17 cellular contexts compared by ENCODE assay signal in the genomic region with DNA sequence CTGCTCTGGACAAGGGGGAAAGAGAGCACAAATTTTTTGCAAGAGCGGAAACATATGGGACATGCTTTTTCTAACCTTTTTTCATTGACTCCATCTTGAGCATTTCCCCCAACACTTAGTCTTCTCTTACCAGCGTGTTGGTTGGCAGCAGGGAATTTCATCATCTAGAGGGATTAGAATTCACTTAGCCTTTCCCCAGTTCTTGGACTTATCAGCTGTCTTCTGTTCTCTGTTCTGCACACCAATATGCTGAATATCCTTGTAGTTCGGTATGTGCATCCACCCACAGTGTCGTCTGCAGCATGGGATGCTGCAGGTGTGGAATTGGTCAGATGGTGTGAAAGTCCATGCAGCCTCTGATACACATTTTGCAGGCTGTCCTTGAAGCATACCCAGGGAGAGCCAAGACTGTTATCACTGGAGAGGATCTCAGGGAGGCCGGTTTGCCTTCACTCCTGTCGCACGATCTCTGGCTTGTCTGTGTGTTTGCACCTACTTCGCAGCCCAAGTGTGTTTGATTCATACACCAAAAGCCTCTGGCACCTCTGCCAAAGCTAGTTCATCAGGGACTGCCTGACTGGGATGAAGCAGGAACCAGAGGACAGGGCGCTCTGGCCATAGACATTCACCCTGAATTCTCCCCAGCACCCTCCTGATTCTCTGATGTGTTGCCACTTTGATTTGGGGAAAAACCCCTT.
DNase-seq lines count a peak whose midpoint lies in the region; ATAC-seq, FAIRE-seq and TF ChIP-seq lines count a peak whose summit lies in the region.
"Had no signal": no experiment of that assay in that cellular context is flagged by ENCODE, and none has a peak within 500 bp of the region (broad histone marks: within the 10 kb centered on the region; RNA-seq: fewer than 3 reads in every experiment).

No MANE protein-coding gene starts in this region.

- peaks cover 45% of the 10 kb centered on the region for H3K36me3 Mint-ChIP-seq in activated naive CD4-positive, alpha-beta T cell treated with anti-CD3 and anti-CD28 coated beads, Interleukin-2, amount 10 ng/mL, durations not matched to agents 7 days and 5 days
- peaks cover 0 to 35% (median 3%) of the 10 kb centered on the region in 5 donors for H3K36me3 Mint-ChIP-seq in naive thymus-derived CD4-positive, alpha-beta T cell
- peaks cover 3% of the 10 kb centered on the region for H3K36me3 Mint-ChIP-seq in type B pancreatic cell

- H3K36me3 ChIP-seq in naive thymus-derived CD4-positive, alpha-beta T cell (ENCODE audit: control insufficient read depth in 2 of 3, insufficient read depth in 3 of 3, low read length in 3 of 3): peaks cover 0 to 25% (median 0%) of the 10 kb centered on the region in 3 experiments
- no peaks in the 10 kb centered on the region for H3K36me3 ChIP-seq in uterus

- TF ChIP-seq CTCF in uterus (IDR thresholded peaks at IDR 0.05) (no peak), type B pancreatic cell (conservative IDR thresholded peaks at IDR 0.05) (no peak)

- no peak for FAIRE-seq in GM12891 (lab: Jason Lieb, UNC)

- H3K27ac ChIP-seq in naive thymus-derived CD4-positive, alpha-beta T cell (ENCODE audit: low read depth, low read length): no peak overlapping the region
- peak overlapping the region; percentile 76 to 81 for H3K27ac ChIP-seq in uterus
- H3K27ac ChIP-seq: right lobe of liver had no signal

- H3K4me1 Mint-ChIP-seq in activated naive CD4-positive, alpha-beta T cell treated with anti-CD3 and anti-CD28 coated beads, Interleukin-2, amount 10 ng/mL, durations not matched to agents 7 days and 5 days: peaks cover 84% of the 10 kb centered on the region
- H3K4me1 Mint-ChIP-seq in naive thymus-derived CD4-positive, alpha-beta T cell: peaks cover 0 to 70% (median 0%) of the 10 kb centered on the region in 7 donors
- H3K4me1 Mint-ChIP-seq in type B pancreatic cell (ENCODE audit: unreplicated experiment): peaks cover 44% of the 10 kb centered on the region

- H3K4me3 ChIP-seq in naive thymus-derived CD4-positive, alpha-beta T cell (ENCODE audit: low read length): no peak overlapping the region
- H3K4me3 ChIP-seq in uterus: no peak overlapping the region
- H3K4me3 ChIP-seq: right lobe of liver had no signal

- DNase-seq in activated naive CD4-positive, alpha-beta T cell treated with anti-CD3 and anti-CD28 coated beads, Interleukin-2, amount 10 ng/mL, durations not matched to agents 7 days and 5 days: no peak
- DNase-seq in activated naive CD4-positive, alpha-beta T cell treated with anti-CD3 and anti-CD28 coated beads, Interleukin-2, amount 50 U/mL, for 16 hours: no peak
- DNase-seq in cerebellum (ENCODE audit: low spot score) (peak; percentile 53), uterus (no peak), type B pancreatic cell (ENCODE audit: extremely low spot score, unreplicated experiment) (no peak), GM12891 (ENCODE audit: insufficient read length, low spot score) (no peak)
- no peak for DNase-seq in naive thymus-derived CD4-positive, alpha-beta T cell
- DNase-seq: activated gamma-delta T cell; Calu3; naive B cell; NCI-H1048; NCI-H2227 treated with DMSO at 0.1 percent for 48 hours; OCI-M1; right lobe of liver; stimulated activated naive CD8-positive, alpha-beta T cell treated with anti-CD3 and anti-CD28 coated beads, Interleukin-15, Interleukin-2, amounts not matched to agents 100 U/mL and 50 U/mL, for 24 hours; T-cell had no signal

- CTCF ChIA-PET in activated naive CD4-positive, alpha-beta T cell treated with anti-CD3 and anti-CD28 coated beads, Interleukin-2, amount 10 ng/mL, durations not matched to agents 7 days and 5 days (lab: Charles Lee): interaction anchor here (1.2 to 1.4 kb wide), 2 partner anchors 26 to 93 kb away, joined by 3 read pairs; partner anchors contain the start of gene SOCS1
- CTCF ChIA-PET in naive thymus-derived CD4-positive, alpha-beta T cell (lab: Charles Lee): no interaction called here

- H3K9me3 Mint-ChIP-seq in activated naive CD4-positive, alpha-beta T cell treated with anti-CD3 and anti-CD28 coated beads, Interleukin-2, amount 10 ng/mL, durations not matched to agents 7 days and 5 days: peaks cover 11% of the 10 kb centered on the region
- H3K9me3 Mint-ChIP-seq in naive thymus-derived CD4-positive, alpha-beta T cell: peaks cover 0 to 4% (median 0%) of the 10 kb centered on the region in 11 donors
- H3K9me3 Mint-ChIP-seq in type B pancreatic cell: no peaks in the 10 kb centered on the region
- H3K9me3 Mint-ChIP-seq: naive B cell, T-cell had no signal

- no peak overlapping the region for H3K4me3 Mint-ChIP-seq in activated naive CD4-positive, alpha-beta T cell treated with anti-CD3 and anti-CD28 coated beads, Interleukin-2, amount 10 ng/mL, durations not matched to agents 7 days and 5 days
- no peak overlapping the region for H3K4me3 Mint-ChIP-seq in naive thymus-derived CD4-positive, alpha-beta T cell
- H3K4me3 Mint-ChIP-seq in type B pancreatic cell: no peak overlapping the region
- H3K4me3 Mint-ChIP-seq: naive B cell, T-cell had no signal

- no peaks in the 10 kb centered on the region for H3K27me3 Mint-ChIP-seq in activated naive CD4-positive, alpha-beta T cell treated with anti-CD3 and anti-CD28 coated beads, Interleukin-2, amount 10 ng/mL, durations not matched to agents 7 days and 5 days
- no peaks in the 10 kb centered on the region for H3K27me3 Mint-ChIP-seq in naive thymus-derived CD4-positive, alpha-beta T cell
- H3K27me3 Mint-ChIP-seq in type B pancreatic cell: no peaks in the 10 kb centered on the region
- H3K27me3 Mint-ChIP-seq: naive B cell, T-cell had no signal

- TF ChIP-seq POLR2A in uterus (IDR thresholded peaks at IDR 0.05): no peak
- no peak for TF ChIP-seq POLR2A in GM12891 (IDR thresholded peaks at IDR 0.05; ENCODE audit: low read depth, low read length)

- intact Hi-C loops in naive thymus-derived CD4-positive, alpha-beta T cell (cut with micrococcal nuclease): no loop called here
- intact Hi-C loops in uterus (cut with DNase I; ENCODE audit: low total_unique reads): no loop called here

- no peak for ATAC-seq in naive thymus-derived CD4-positive, alpha-beta T cell
- no peak for ATAC-seq in HG02571 (IDR thresholded peaks at IDR 0.05; ENCODE audit: unreplicated experiment)
- ATAC-seq: right lobe of liver; stimulated activated naive CD8-positive, alpha-beta T cell treated with anti-CD3 and anti-CD28 coated beads, Interleukin-15, Interleukin-2, amounts not matched to agents 100 U/mL and 50 U/mL, for 24 hours; T-cell had no signal

- peak overlapping the region; percentile 33 for H3K27ac Mint-ChIP-seq in activated naive CD4-positive, alpha-beta T cell treated with anti-CD3 and anti-CD28 coated beads, Interleukin-2, amount 10 ng/mL, durations not matched to agents 7 days and 5 days
- H3K27ac Mint-ChIP-seq in naive thymus-derived CD4-positive, alpha-beta T cell: peak overlapping the region in 5 of 9 donors; percentile 5 to 62 (median 46)
- H3K27ac Mint-ChIP-seq in type B pancreatic cell: no peak overlapping the region
- H3K27ac Mint-ChIP-seq: T-cell had no signal

- POLR2A ChIA-PET in naive thymus-derived CD4-positive, alpha-beta T cell (lab: Charles Lee): no interaction called here

- no peaks in the 10 kb centered on the region for H3K4me1 ChIP-seq in naive thymus-derived CD4-positive, alpha-beta T cell (ENCODE audit: control insufficient read depth in 2 of 2, insufficient read depth in 2 of 2, low read length in 2 of 2)
- peaks cover 0 to 17% of the 10 kb centered on the region in 2 donors for H3K4me1 ChIP-seq in uterus
- H3K4me1 ChIP-seq: right lobe of liver had no signal

- no peaks in the 10 kb centered on the region for H3K9me3 ChIP-seq in naive thymus-derived CD4-positive, alpha-beta T cell (ENCODE audit: control insufficient read depth in 2 of 3, low read length in 3 of 3)
- H3K9me3 ChIP-seq in uterus: no peaks in the 10 kb centered on the region
- H3K9me3 ChIP-seq: right lobe of liver had no signal

- no peaks in the 10 kb centered on the region for H3K27me3 ChIP-seq in naive thymus-derived CD4-positive, alpha-beta T cell (ENCODE audit: control insufficient read depth in 2 of 2, insufficient read depth in 2 of 2, low read length in 2 of 2)
- no peaks in the 10 kb centered on the region for H3K27me3 ChIP-seq in uterus
- H3K27me3 ChIP-seq: right lobe of liver had no signal

TF ChIP-seq in GM12891, 5 proteins besides CTCF, POLR2A, EP300 and RAD21:
- TF ChIP-seq POLR2AphosphoS5 (IDR thresholded peaks at IDR 0.05; ENCODE audit: low read depth, low read length) (no peak), POU2F2 (IDR thresholded peaks at IDR 0.05; ENCODE audit: low read depth, low read length) (no peak), SPI1 (IDR thresholded peaks at IDR 0.05; ENCODE audit: low read depth, low read length) (no peak), TAF1 (IDR thresholded peaks at IDR 0.05; ENCODE audit: low read depth, low read length) (no peak)
